30 cellular contexts compared by ENCODE assay signal in genomic region chr4:47468686-47469365, GRCh38. TPM values are rescaled to one million over a fixed set of nuclear protein-coding genes. Genes with fewer than 3 reads are reported as not detected.
DNase-seq lines count a peak whose midpoint lies in the region; ATAC-seq and TF ChIP-seq lines count a peak whose summit lies in the region.
"Had no signal": no experiment of that assay in that cellular context is flagged by ENCODE, and none has a peak within 500 bp of the region (broad histone marks: within the 10 kb centered on the region; RNA-seq: fewer than 3 reads in every experiment).

No MANE protein-coding gene starts in this region.

- no peaks in the 10 kb centered on the region for H3K9me2 ChIP-seq in HCT116 (ENCODE audit: insufficient read depth)

- no peak overlapping the region for H3K4me3 ChIP-seq in HCT116 (replicated peaks in 1 of 2; ENCODE audit: low read depth in 1 of 2, low read length in 2 of 2)
- no peak overlapping the region for H3K4me3 ChIP-seq in left lung
- H3K4me3 ChIP-seq: BLaER1 treated with 17β-estradiol and CSF1 and Interleukin-3, amounts not matched to agents 10 nM and 100 nM; body of pancreas; coronary artery; ovary; right atrium auricular region; thyroid gland had no signal

- TF ChIP-seq RAD21 in HCT116 (IDR thresholded peaks at IDR 0.05; ENCODE audit: low read depth), result no peak

- H4K20me1 ChIP-seq in HCT116 (ENCODE audit: insufficient read depth), result no peaks in the 10 kb centered on the region
- H4K20me1 ChIP-seq: BLaER1 treated with 17β-estradiol and CSF1 and Interleukin-3, amounts not matched to agents 10 nM and 100 nM had no signal

- H3K4me1 Mint-ChIP-seq in activated CD4-positive, alpha-beta T cell treated with anti-CD3 and anti-CD28 coated beads, Interleukin-2, amount 10 ng/mL, durations not matched to agents 24 days and 14 days, result peaks cover 1% of the 10 kb centered on the region

- H3K27me3 ChIP-seq in HCT116 (ENCODE audit: insufficient read depth, low read length), result no peaks in the 10 kb centered on the region
- no peaks in the 10 kb centered on the region for H3K27me3 ChIP-seq in left lung
- H3K27me3 ChIP-seq: BLaER1 treated with 17β-estradiol and CSF1 and Interleukin-3, amounts not matched to agents 10 nM and 100 nM; body of pancreas; ovary; right atrium auricular region; thyroid gland had no signal

- CTCF ChIA-PET in HCT116 (lab: Charles Lee), result no interaction called here

- H3K4me3 Mint-ChIP-seq in activated CD4-positive, alpha-beta T cell treated with anti-CD3 and anti-CD28 coated beads, Interleukin-2, amount 10 ng/mL, durations not matched to agents 24 days and 14 days, result no peak overlapping the region
- H3K4me3 Mint-ChIP-seq: activated naive CD4-positive, alpha-beta T cell treated with anti-CD3 and anti-CD28 coated beads, Interleukin-2, amount 50 U/mL, for 24 hours; activated T-cell treated with anti-CD3 and anti-CD28 coated beads, Interleukin-2, amount 50 U/mL, for 72 hours; naive thymus-derived CD8-positive, alpha-beta T cell; stimulated activated naive CD8-positive, alpha-beta T cell treated with anti-CD3 and anti-CD28 coated beads, Interleukin-15, Interleukin-2, amounts not matched to agents 100 ng/mL and 50 ng/mL, for 24 hours had no signal

- H3K4me1 ChIP-seq in HCT116 (ENCODE audit: control insufficient read depth in 1 of 2, insufficient read depth in 2 of 2, low read length in 2 of 2) (peaks cover 8 to 42% of the 10 kb centered on the region in 2 experiments), left lung (peaks cover 0 to 3% of the 10 kb centered on the region in 2 donors)
- H3K4me1 ChIP-seq: thyroid gland had no signal

- no peaks in the 10 kb centered on the region for H3K36me3 Mint-ChIP-seq in activated CD4-positive, alpha-beta T cell treated with anti-CD3 and anti-CD28 coated beads, Interleukin-2, amount 10 ng/mL, durations not matched to agents 24 days and 14 days (ENCODE audit: low read depth)
- H3K36me3 Mint-ChIP-seq: activated naive CD4-positive, alpha-beta T cell treated with anti-CD3 and anti-CD28 coated beads, Interleukin-2, amount 50 U/mL, for 24 hours; naive thymus-derived CD8-positive, alpha-beta T cell had no signal

- H3K36me3 ChIP-seq in HCT116 (ENCODE audit: control insufficient read depth in 1 of 2, insufficient read depth in 2 of 2, low read length in 2 of 2) (no peaks in the 10 kb centered on the region), left lung (no peaks in the 10 kb centered on the region)
- H3K36me3 ChIP-seq: BLaER1 treated with 17β-estradiol and CSF1 and Interleukin-3, amounts not matched to agents 10 nM and 100 nM; ovary; right atrium auricular region; thyroid gland had no signal

- TF ChIP-seq CTCF in HCT116 (IDR thresholded peaks at IDR 0.05 in 2 of 3, conservative IDR thresholded peaks at IDR 0.05 in 1 of 3; ENCODE audit: borderline replicate concordance in 1 of 3, insufficient read depth in 1 of 3, low read depth in 2 of 3, low read length in 2 of 3), result no peak
- TF ChIP-seq CTCF in left lung (IDR thresholded peaks at IDR 0.05), result no peak

- no TSS peak for BruUV-seq in HCT116 (replicated peaks; lab: Mats Ljungman, UMichigan)

- H3K4me2 ChIP-seq in HCT116 (ENCODE audit: low read length), result no peak overlapping the region
- H3K4me2 ChIP-seq: BLaER1 treated with 17β-estradiol and CSF1 and Interleukin-3, amounts not matched to agents 10 nM and 100 nM had no signal

- no peaks in the 10 kb centered on the region for H3K9me3 ChIP-seq in HCT116 (ENCODE audit: control insufficient read depth in 1 of 2, insufficient read depth in 1 of 2, low read depth in 1 of 2, low read length in 2 of 2)
- H3K9me3 ChIP-seq in left lung, result no peaks in the 10 kb centered on the region
- H3K9me3 ChIP-seq: BLaER1 treated with 17β-estradiol and CSF1 and Interleukin-3, amounts not matched to agents 10 nM and 100 nM; body of pancreas; ovary; right atrium auricular region; thyroid gland had no signal

- peak overlapping the region; percentile 27 for H2AFZ ChIP-seq in HCT116 (ENCODE audit: low read depth, low read length, poor library complexity, severe bottlenecking)

- DNase-seq in A172 (ENCODE audit: low spot score), result peak; percentile 10
- no peak for DNase-seq in HCT116 (ENCODE audit: low read depth, low spot score)
- DNase-seq in astrocyte of the hippocampus (ENCODE audit: low read depth, low spot score), result peak; percentile 63
- DNase-seq in left lung, result no peak
- DNase-seq in activated CD4-positive, alpha-beta T cell treated with anti-CD3 and anti-CD28 coated beads, Interleukin-2, amount 10 ng/mL, durations not matched to agents 24 days and 14 days, result no peak
- DNase-seq in NCI-H1417 treated with DMSO at 0.1 percent for 48 hours (lab: John Stamatoyannopoulos, UW), result no peak
- DNase-seq: 8988T; activated CD4-positive, alpha-beta T cell treated with anti-CD3 and anti-CD28 coated beads for 1 hour; activated T-cell treated with anti-CD3 and anti-CD28 coated beads, Interleukin-2, amount 50 U/mL, for 72 hours; body of pancreas; Calu3; GOT3; head of caudate nucleus; left colon; naive thymus-derived CD8-positive, alpha-beta T cell; NCI-H146; NCI-H748 treated with DMSO at 0.1 percent for 48 hours; ovary; stimulated activated CD4-positive, alpha-beta T cell treated with anti-CD3 and anti-CD28 coated beads, Interleukin-12 subunit alpha, Interleukin-12 subunit beta, amount 100 ng/mL, for 4 hours; stimulated activated CD4-positive, alpha-beta T cell treated with anti-CD3 and anti-CD28 coated beads, Interleukin-4, amount 100 ng/mL, for 4 hours; T-helper 1 cell; thyroid gland had no signal

- peaks cover 16% of the 10 kb centered on the region for H3K27me3 Mint-ChIP-seq in activated CD4-positive, alpha-beta T cell treated with anti-CD3 and anti-CD28 coated beads, Interleukin-2, amount 10 ng/mL, durations not matched to agents 24 days and 14 days
- H3K27me3 Mint-ChIP-seq: activated naive CD4-positive, alpha-beta T cell treated with anti-CD3 and anti-CD28 coated beads, Interleukin-2, amount 50 U/mL, for 24 hours had no signal

- no peak overlapping the region for H3K27ac Mint-ChIP-seq in activated CD4-positive, alpha-beta T cell treated with anti-CD3 and anti-CD28 coated beads, Interleukin-2, amount 10 ng/mL, durations not matched to agents 24 days and 14 days
- H3K27ac Mint-ChIP-seq: activated naive CD4-positive, alpha-beta T cell treated with anti-CD3 and anti-CD28 coated beads, Interleukin-2, amount 50 U/mL, for 24 hours; activated T-cell treated with anti-CD3 and anti-CD28 coated beads, Interleukin-2, amount 50 U/mL, for 72 hours; naive thymus-derived CD8-positive, alpha-beta T cell; stimulated activated naive CD8-positive, alpha-beta T cell treated with anti-CD3 and anti-CD28 coated beads, Interleukin-15, Interleukin-2, amounts not matched to agents 100 ng/mL and 50 ng/mL, for 24 hours had no signal

- H3K9ac ChIP-seq in HCT116 (ENCODE audit: low read length), result no peak overlapping the region
- H3K9ac ChIP-seq: BLaER1 treated with 17β-estradiol and CSF1 and Interleukin-3, amounts not matched to agents 10 nM and 100 nM had no signal

- no peaks in the 10 kb centered on the region for H3K9me3 Mint-ChIP-seq in activated CD4-positive, alpha-beta T cell treated with anti-CD3 and anti-CD28 coated beads, Interleukin-2, amount 10 ng/mL, durations not matched to agents 24 days and 14 days
- H3K9me3 Mint-ChIP-seq: activated naive CD4-positive, alpha-beta T cell treated with anti-CD3 and anti-CD28 coated beads, Interleukin-2, amount 50 U/mL, for 24 hours; activated T-cell treated with anti-CD3 and anti-CD28 coated beads, Interleukin-2, amount 50 U/mL, for 72 hours; naive thymus-derived CD8-positive, alpha-beta T cell; stimulated activated naive CD8-positive, alpha-beta T cell treated with anti-CD3 and anti-CD28 coated beads, Interleukin-15, Interleukin-2, amounts not matched to agents 100 ng/mL and 50 ng/mL, for 24 hours had no signal

- TF ChIP-seq POLR2A in HCT116 (IDR thresholded peaks at IDR 0.05; ENCODE audit: borderline replicate concordance, extremely low read depth, insufficient read depth, insufficient read length), result no peak

- POLR2A ChIA-PET in HCT116 (lab: Charles Lee), result no interaction called here

- intact Hi-C loops in HCT116 (cut with micrococcal nuclease) (no loop called here), left lung (cut with DNase I) (no loop called here)
- intact Hi-C loops in activated CD4-positive, alpha-beta T cell treated with anti-CD3 and anti-CD28 coated beads, Interleukin-2, amount 10 ng/mL, durations not matched to agents 24 days and 14 days (cut with micrococcal nuclease), result loop anchor here (10.0 kb wide), 3 partner anchors 366 to 656 kb away; partner anchors contain the start of gene CORIN

- H3K27ac ChIP-seq in HCT116 (ENCODE audit: low read depth, low read length) (no peak overlapping the region), left lung (no peak overlapping the region)
- H3K27ac ChIP-seq: BLaER1 treated with 17β-estradiol and CSF1 and Interleukin-3, amounts not matched to agents 10 nM and 100 nM; coronary artery; ovary; right atrium auricular region; thyroid gland had no signal

- ATAC-seq in HCT116, result no peak
- peak; percentile 21 for ATAC-seq in left lung
- ATAC-seq in HG02870 (IDR thresholded peaks at IDR 0.05; ENCODE audit: unreplicated experiment), result no peak
- no peak for ATAC-seq in HG03439 (IDR thresholded peaks at IDR 0.05; ENCODE audit: unreplicated experiment)
- ATAC-seq: activated T-cell treated with anti-CD3 and anti-CD28 coated beads, Interleukin-2, amount 50 U/mL, for 72 hours; body of pancreas; left colon; naive thymus-derived CD8-positive, alpha-beta T cell; Right ventricle myocardium inferior had no signal

- no peaks in the 10 kb centered on the region for H3K79me2 ChIP-seq in HCT116 (ENCODE audit: insufficient read depth, low read length)

- RAD21 ChIA-PET in HCT116 (lab: Charles Lee; ENCODE audit: low non-redundant PET in 1 of 2, low total read pairs in 2 of 2, uncharacterized antibody in 2 of 2, unreplicated experiment in 2 of 2), result no interaction called here

TF ChIP-seq in HCT116, 20 proteins besides CTCF, POLR2A, EP300 and RAD21 (continues in another document):
- TF ChIP-seq EZH2 (IDR thresholded peaks at IDR 0.05) (no peak), CBX3 (IDR thresholded peaks at IDR 0.05; ENCODE audit: low read depth) (no peak), JUND (IDR thresholded peaks at IDR 0.05) (no peak), ZFX (IDR thresholded peaks at IDR 0.05) (no peak), ZNF274 (IDR thresholded peaks at IDR 0.05; ENCODE audit: low read depth, low read length) (no peak), TCF7L2 (IDR thresholded peaks at IDR 0.05; ENCODE audit: borderline replicate concordance, extremely low read depth, insufficient read depth, insufficient read length) (no peak)

RNA-seq across cellular contexts. Expression of gene COMMD8, which starts 5.3 kb away (rescaled TPM):
- total RNA-seq in A172 (2014; rRNA removed; shearing (Covaris generic)), result 54.2 and 83.0 TPM in 2 replicates
- 19.9 TPM for total RNA-seq in HCT116 (2021; ENCODE audit: unreplicated experiment)
- 4.7 and 6.7 TPM in 2 replicates for polyA plus RNA-seq in HCT116 (2012)
- 10 to 100 TPM; 20.1 to 22.1 TPM for total RNA-seq in left lung
- 17.6 and 17.8 TPM in 2 replicates for total RNA-seq in activated CD4-positive, alpha-beta T cell treated with anti-CD3 and anti-CD28 coated beads, Interleukin-2, amount 10 ng/mL, durations not matched to agents 24 days and 14 days

RNA-seq across cellular contexts. Expression of gene ATP10D, which starts 16.2 kb away (rescaled TPM):
- 11.9 and 23.3 TPM in 2 replicates for total RNA-seq in A172 (2014; rRNA removed; shearing (Covaris generic))
- total RNA-seq in HCT116 (2021; ENCODE audit: unreplicated experiment) (5.1 TPM), left lung (10 to 100 TPM; 31.8 to 45.9 TPM)
- polyA plus RNA-seq in HCT116 (2012), result 1.1 and 2.4 TPM in 2 replicates
- total RNA-seq in activated CD4-positive, alpha-beta T cell treated with anti-CD3 and anti-CD28 coated beads, Interleukin-2, amount 10 ng/mL, durations not matched to agents 24 days and 14 days, result 0.71 and 1.3 TPM in 2 replicates

Comparison
In these comparisons a context has a peak if more than half of its experiments do, and no peak if none do; other contexts are left out.
1. DNase-seq: peak in A172 (single experiment) and astrocyte of the hippocampus (single experiment); none in HCT116 (single experiment), left lung (0 of 2), activated CD4-positive, alpha-beta T cell treated with anti-CD3 and anti-CD28 coated beads, Interleukin-2, amount 10 ng/mL, durations not matched to agents 24 days and 14 days (single experiment) and NCI-H1417 treated with DMSO at 0.1 percent for 48 hours (single experiment).